ENCODE assay signal across 8 cellular contexts in genomic region chr17:56835259-56835575, GRCh38. TPM values are rescaled to one million over a fixed set of nuclear protein-coding genes. Genes with fewer than 3 reads are reported as not detected.
DNase-seq lines count a peak whose midpoint lies in the region; ATAC-seq and TF ChIP-seq lines count a peak whose summit lies in the region.

No MANE protein-coding gene starts in this region.

- H4K20me1 ChIP-seq in OCI-LY3 (ENCODE audit: insufficient read depth, low read length), result 0 out of 2 replicates have a peak, but pooled peaks cover 6% of the 10 kb centered on the region

- H3K27ac ChIP-seq in OCI-LY3 (ENCODE audit: low read length) (no peak overlapping the region), esophagus (ENCODE audit: low read depth in 2 of 2, low read length in 1 of 2) (peak overlapping the region in 1 of 2 donors; percentile 70), psoas muscle (peak overlapping the region; percentile 74)

- H3K9ac ChIP-seq in OCI-LY3 (ENCODE audit: low read length), result 0 out of 2 replicates have a peak overlapping the region, but pooled peaks have one; percentile 73

- peak overlapping the region; percentile 81 for H3K4me3 ChIP-seq in GM12864 (ENCODE audit: low read depth, low read length)
- H3K4me3 ChIP-seq in OCI-LY3 (ENCODE audit: low read length), result peak overlapping the region; percentile 97
- peak overlapping the region; percentile 64 to 72 for H3K4me3 ChIP-seq in esophagus (ENCODE audit: low read depth in 1 of 2, low read length in 2 of 2)
- peak overlapping the region; percentile 78 for H3K4me3 ChIP-seq in psoas muscle

- H3K4me1 ChIP-seq in OCI-LY3 (ENCODE audit: low read length), result peaks cover 17% of the 10 kb centered on the region
- H3K4me1 ChIP-seq in esophagus (ENCODE audit: control insufficient read depth in 2 of 2, insufficient read depth in 2 of 2, low read length in 1 of 2), result peaks cover 0 to 7% of the 10 kb centered on the region in 2 donors
- H3K4me1 ChIP-seq in psoas muscle, result peaks cover 2% of the 10 kb centered on the region

- H2AFZ ChIP-seq in OCI-LY3 (ENCODE audit: low read depth, low read length), result no peak overlapping the region

- H3K79me2 ChIP-seq in OCI-LY3 (ENCODE audit: low read length), result peaks cover 25% of the 10 kb centered on the region

- H3K4me2 ChIP-seq in OCI-LY3 (ENCODE audit: low read length), result peak overlapping the region; percentile 74

- DNase-seq in GM12864 (ENCODE audit: low read depth), result no peak
- DNase-seq in psoas muscle, result no peak
- DNase-seq in NCI-H1417 treated with DMSO at 0.1 percent for 48 hours (lab: John Stamatoyannopoulos, UW), result no peak
- DNase-seq in AML-193 (lab: John Stamatoyannopoulos, UW), result no peak

- no peak for ATAC-seq in psoas muscle
- ATAC-seq in GM21526 (IDR thresholded peaks at IDR 0.05; ENCODE audit: low FRiP score, unreplicated experiment), result no peak
- no peak for ATAC-seq in GM18867 (IDR thresholded peaks at IDR 0.05; ENCODE audit: unreplicated experiment)

- TF ChIP-seq CTCF in GM12864 (IDR thresholded peaks at IDR 0.05; ENCODE audit: low read depth, low read length, missing control alignments) (no peak), OCI-LY3 (IDR thresholded peaks at IDR 0.05; ENCODE audit: low read depth, low read length) (no peak), psoas muscle (IDR thresholded peaks at IDR 0.05) (no peak)

- intact Hi-C loops in psoas muscle (cut with DNase I), result no loop called here

- H3K27me3 ChIP-seq in OCI-LY3 (ENCODE audit: low read depth, low read length) (no peaks in the 10 kb centered on the region), esophagus (ENCODE audit: control insufficient read depth in 1 of 2, insufficient read depth in 2 of 2, low read length in 2 of 2) (no peaks in the 10 kb centered on the region), psoas muscle (ENCODE audit: insufficient read depth in 3 of 3, low read length in 2 of 3) (peaks cover 0 to 8% (median 2%) of the 10 kb centered on the region in 3 donors)

- 53 to 58% methylated on average over 6 of the region's 6 CpGs for WGBS in esophagus, 2 donors
- WGBS in psoas muscle, 3 donors, result 59 to 68% (median 63%) methylated on average over 6 of the region's 6 CpGs

- H3K36me3 ChIP-seq in OCI-LY3 (replicated peaks; ENCODE audit: low read depth, low read length), result peaks cover 13% of the 10 kb centered on the region
- no peaks in the 10 kb centered on the region for H3K36me3 ChIP-seq in esophagus (ENCODE audit: control insufficient read depth in 2 of 2, insufficient read depth in 2 of 2, low read length in 1 of 2)
- H3K36me3 ChIP-seq in psoas muscle (ENCODE audit: insufficient read depth in 1 of 2, low read depth in 1 of 2), result no peaks in the 10 kb centered on the region

- H3K9me3 ChIP-seq in OCI-LY3 (ENCODE audit: insufficient read depth, low read length), result no peaks in the 10 kb centered on the region
- no peaks in the 10 kb centered on the region for H3K9me3 ChIP-seq in esophagus (ENCODE audit: control insufficient read depth in 2 of 2, insufficient read depth in 1 of 2, low read depth in 1 of 2, low read length in 1 of 2)
- no peaks in the 10 kb centered on the region for H3K9me3 ChIP-seq in psoas muscle

RNA-seq across cellular contexts. Expression of gene DGKE, which starts 1.3 kb away (rescaled TPM):
- 1 to 10 TPM; 1.3 to 1.6 TPM for polyA plus RNA-seq in esophagus
- total RNA-seq in psoas muscle, result 1 to 10 TPM in 3 of 4 donors, under 1 TPM in 1; 0.76 to 3.2 (median 1.4) TPM
- under 1 TPM; 0.38 to 0.53 (median 0.52) TPM for polyA plus RNA-seq in psoas muscle

RNA-seq across cellular contexts. Expression of gene C17orf67, which starts 1.5 kb away (rescaled TPM):
- polyA plus RNA-seq in esophagus, result 1 to 10 TPM in 1 of 2 donors, under 1 TPM in 1; 0.44 to 2.1 TPM
- total RNA-seq in psoas muscle, result 1 to 10 TPM in 1 of 4 donors, under 1 TPM in 3; 0.20 to 1.1 (median 0.35) TPM
- under 1 TPM in 2 of 3 donors, not detected in 1; 0.14 to 0.16 TPM for polyA plus RNA-seq in psoas muscle
